8 cellular contexts compared by ENCODE assay signal in genomic region chr19:18428173-18428836, GRCh38. TPM values are rescaled to one million over a fixed set of nuclear protein-coding genes. Genes with fewer than 3 reads are reported as not detected.
DNase-seq lines count a peak whose midpoint lies in the region; ATAC-seq and TF ChIP-seq lines count a peak whose summit lies in the region.

No MANE protein-coding gene starts in this region.

- H3K4me1 ChIP-seq in A673 (ENCODE audit: insufficient read depth, low read length, poor library complexity, severe bottlenecking) (peaks cover 88% of the 10 kb centered on the region), mesodermal cell (ENCODE audit: control insufficient read depth, insufficient read depth, low read length, poor library complexity, severe bottlenecking) (peaks cover 37% of the 10 kb centered on the region), PC-3 (ENCODE audit: insufficient read depth, low read length) (no peaks in the 10 kb centered on the region)

- peaks cover 14% of the 10 kb centered on the region for H3K79me2 ChIP-seq in PC-3 (ENCODE audit: low read length)

- H3K27ac Mint-ChIP-seq in activated B cell treated with CpG ODN at 0.5 μM for 24 hours = no peak overlapping the region

- no peak overlapping the region for H2AFZ ChIP-seq in PC-3 (ENCODE audit: low read length)

- H3K9me3 Mint-ChIP-seq in activated B cell treated with CpG ODN at 0.5 μM for 24 hours = no peaks in the 10 kb centered on the region

- H3K4me3 ChIP-seq in A673 (ENCODE audit: low read depth, low read length, poor library complexity, severe bottlenecking) = peak overlapping the region; percentile 45
- H3K4me3 ChIP-seq in mesodermal cell (ENCODE audit: extremely low read depth, insufficient read depth, low read length, poor library complexity, severe bottlenecking) = no peak overlapping the region
- no peak overlapping the region for H3K4me3 ChIP-seq in foreskin fibroblast (ENCODE audit: low read depth in 1 of 2, low read length in 2 of 2)
- no peak overlapping the region for H3K4me3 ChIP-seq in PC-3 (ENCODE audit: low read length)

- WGBS in mesodermal cell (ENCODE audit: insufficient coverage in 2 of 2), 2 experiments = 36 to 52% methylated on average over 14 to 17 of the region's 18 CpGs

- BruUV-seq in A673 (replicated peaks; lab: Mats Ljungman, UMichigan) (no TSS peak), PC-3 (replicated peaks; lab: Mats Ljungman, UMichigan) (no TSS peak)

- POLR2A ChIA-PET in A673 (lab: Charles Lee; ENCODE audit: low non-redundant PET) (interaction anchor here (0.7 kb wide), 1 partner anchor 17 kb away, joined by 3 read pairs; no protein-coding TSS in a partner anchor), activated B cell treated with CpG ODN at 0.5 μM for 24 hours (lab: Charles Lee) (interaction anchor here (0.6 to 2.3 kb wide), 12 partner anchors 9 to 732 kb away, joined by 3 to 12 read pairs (median 4); partner anchors contain the start of genes ARRDC2, LSM4 and SSBP4), PC-3 (lab: Charles Lee; ENCODE audit: unreplicated experiment) (no interaction called here)

- CTCF ChIA-PET in A673 (lab: Charles Lee) = interaction anchor here (0.8 to 1.1 kb wide), 2 partner anchors 9 to 149 kb away, joined by 4 to 6 read pairs; partner anchors contain the start of gene SSBP4
- CTCF ChIA-PET in activated B cell treated with CpG ODN at 0.5 μM for 24 hours (lab: Charles Lee) = interaction anchor here (0.6 to 1.7 kb wide), 6 partner anchors 8 to 149 kb away, joined by 3 to 5 read pairs (median 3); partner anchors contain the start of gene SSBP4
- CTCF ChIA-PET in PC-3 (lab: Charles Lee) = no interaction called here

- ATAC-seq in HG02870 (IDR thresholded peaks at IDR 0.05; ENCODE audit: unreplicated experiment) = peak; percentile 8
- ATAC-seq in activated B cell treated with CpG ODN at 0.5 μM for 24 hours (ENCODE audit: low read depth) = no peak
- no peak for ATAC-seq in HG02759 (IDR thresholded peaks at IDR 0.05; ENCODE audit: unreplicated experiment)
- no peak for ATAC-seq in GM18502 (IDR thresholded peaks at IDR 0.05; ENCODE audit: poor library complexity, unreplicated experiment)
- no peak for ATAC-seq in PC-3

- intact Hi-C loops in A673 (cut with micrococcal nuclease; ENCODE audit: unreplicated experiment) (no loop called here), activated B cell treated with CpG ODN at 0.5 μM for 24 hours (cut with micrococcal nuclease) (loop anchor here (1.0 kb wide), 1 partner anchor 9 kb away; the partner anchor contains the start of gene SSBP4), PC-3 (cut with micrococcal nuclease) (no loop called here)

- H3K9me3 ChIP-seq in A673 (ENCODE audit: low read depth, low read length, poor library complexity, severe bottlenecking) (no peaks in the 10 kb centered on the region), mesodermal cell (ENCODE audit: control insufficient read depth, low read length) (no peaks in the 10 kb centered on the region), PC-3 (ENCODE audit: low read length) (no peaks in the 10 kb centered on the region)

- H3K27ac ChIP-seq in A673 (ENCODE audit: low read depth, low read length, poor library complexity, severe bottlenecking) (peak overlapping the region; percentile 56), mesodermal cell (ENCODE audit: low read depth, low read length, severe bottlenecking) (peak overlapping the region; percentile 93), PC-3 (ENCODE audit: low read length) (no peak overlapping the region)

- H3K4me2 ChIP-seq in PC-3 (ENCODE audit: low read length) = no peak overlapping the region

- no peaks in the 10 kb centered on the region for H3K27me3 Mint-ChIP-seq in activated B cell treated with CpG ODN at 0.5 μM for 24 hours

- DNase-seq in A673 (ENCODE audit: low spot score) = no peak
- DNase-seq in activated B cell treated with CpG ODN at 0.5 μM for 24 hours = no peak
- no peak for DNase-seq in foreskin fibroblast
- no peak for DNase-seq in PC-3

- no peak for TF ChIP-seq CTCF in A673 (conservative IDR thresholded peaks at IDR 0.05; ENCODE audit: low read depth, low read length)
- no peak for TF ChIP-seq CTCF in activated B cell treated with CpG ODN at 0.5 μM for 24 hours (IDR thresholded peaks at IDR 0.05)
- TF ChIP-seq CTCF in foreskin fibroblast (IDR thresholded peaks at IDR 0.05; ENCODE audit: low read depth, low read length) = no peak
- TF ChIP-seq CTCF in PC-3 (conservative IDR thresholded peaks at IDR 0.05; ENCODE audit: low read depth, low read length) = no peak

- H3K36me3 Mint-ChIP-seq in activated B cell treated with CpG ODN at 0.5 μM for 24 hours (ENCODE audit: low read depth) = no peaks in the 10 kb centered on the region

- H4K20me1 ChIP-seq in PC-3 (ENCODE audit: low read length) = peaks cover 5% of the 10 kb centered on the region; the same call in 1 of the 2 replicates

- H3K9ac ChIP-seq in PC-3 (ENCODE audit: low read length) = no peak overlapping the region

- H3K36me3 ChIP-seq in A673 (ENCODE audit: insufficient read depth, low read length, poor library complexity, severe bottlenecking) (peaks cover 14% of the 10 kb centered on the region), mesodermal cell (ENCODE audit: control insufficient read depth, insufficient read depth, low read length) (peaks cover 6% of the 10 kb centered on the region), PC-3 (ENCODE audit: low read depth, low read length) (no peaks in the 10 kb centered on the region)

- H3K27me3 ChIP-seq in A673 (replicated peaks; ENCODE audit: insufficient read depth, low read depth, low read length, poor library complexity) (no peaks in the 10 kb centered on the region), PC-3 (ENCODE audit: low read length) (no peaks in the 10 kb centered on the region)

- no peaks in the 10 kb centered on the region for H3F3A ChIP-seq in PC-3 (ENCODE audit: low read length, unreplicated experiment)

- peak overlapping the region; percentile 46 for H3K4me3 Mint-ChIP-seq in activated B cell treated with CpG ODN at 0.5 μM for 24 hours

- H3K4me1 Mint-ChIP-seq in activated B cell treated with CpG ODN at 0.5 μM for 24 hours = peaks cover 22% of the 10 kb centered on the region

- H3K9me2 ChIP-seq in PC-3 (replicated peaks; ENCODE audit: low read length) = no peaks in the 10 kb centered on the region

RNA-seq across cellular contexts. Expression of gene SSBP4, which starts 9.1 kb away (rescaled TPM):
- total RNA-seq in A673 (2021) = 242 and 248 TPM in 2 replicates
- 28.5 and 36.6 TPM in 2 replicates for total RNA-seq in activated B cell treated with CpG ODN at 0.5 μM for 24 hours
- polyA plus RNA-seq in mesodermal cell (2013, experiment 1 of 2) = 89.4 TPM
- polyA plus RNA-seq in mesodermal cell (2013, experiment 2 of 2) = 70.1 TPM
- 97.5 and 99.9 TPM in 2 replicates for total RNA-seq in PC-3 (2014; rRNA removed)

RNA-seq across cellular contexts. Expression of gene ISYNA1, which starts 9.6 kb away (rescaled TPM):
- total RNA-seq in A673 (2021) (153 and 223 TPM in 2 replicates), activated B cell treated with CpG ODN at 0.5 μM for 24 hours (5.1 and 6.3 TPM in 2 replicates), PC-3 (2014; rRNA removed) (19.4 TPM in 2 replicates)
- polyA plus RNA-seq in mesodermal cell (2013, experiment 1 of 2) = 302 TPM
- polyA plus RNA-seq in mesodermal cell (2013, experiment 2 of 2) = 255 TPM

RNA-seq across cellular contexts. Expression of gene LRRC25, which starts 30.9 kb away (rescaled TPM):
- total RNA-seq in A673 (2021) (not detected in 2 replicates), activated B cell treated with CpG ODN at 0.5 μM for 24 hours (0.47 and 0.88 TPM in 2 replicates), PC-3 (2014; rRNA removed) (not detected in 2 replicates)
- polyA plus RNA-seq in mesodermal cell (2013, experiment 1 of 2) = not detected
- polyA plus RNA-seq in mesodermal cell (2013, experiment 2 of 2) = not detected

RNA-seq across cellular contexts. Expression of gene GDF15, which starts 42.3 kb away (rescaled TPM):
- 4.0 and 4.7 TPM in 2 replicates for total RNA-seq in A673 (2021)
- total RNA-seq in activated B cell treated with CpG ODN at 0.5 μM for 24 hours = not detected in 2 replicates
- polyA plus RNA-seq in mesodermal cell (2013, experiment 1 of 2) = 38.5 TPM
- polyA plus RNA-seq in mesodermal cell (2013, experiment 2 of 2) = 29.4 TPM
- 84.3 and 105 TPM in 2 replicates for total RNA-seq in PC-3 (2014; rRNA removed)
